ENCODE assay signal across 1 cellular context in genomic region chr2:102103284-102103683, GRCh38.
TF ChIP-seq lines count a peak whose summit lies in the region.

No MANE protein-coding gene starts in this region.

TF ChIP-seq in HepG2, 621 proteins besides CTCF, POLR2A, EP300 and RAD21 (continues in another document):
- TF ChIP-seq ZNF552 (CRISPR knock-in tag; IDR thresholded peaks at IDR 0.05; ENCODE audit: borderline replicate concordance) (no peak), TRIM24 (CRISPR knock-in tag; IDR thresholded peaks at IDR 0.05) (no peak), SALL1 (CRISPR knock-in tag; IDR thresholded peaks at IDR 0.05) (0 out of 2 replicates have a peak, but pooled peaks have one; percentile 25), KMT2A (CRISPR knock-in tag; IDR thresholded peaks at IDR 0.05) (no peak), CSRNP1 (CRISPR knock-in tag; IDR thresholded peaks at IDR 0.05) (no peak), ZBTB38 (CRISPR knock-in tag; IDR thresholded peaks at IDR 0.05) (peak; percentile 63; the same call in 1 of the 2 replicates), REST (IDR thresholded peaks at IDR 0.05; ENCODE audit: borderline replicate concordance in 1 of 2, low read depth in 1 of 2, low read length in 2 of 2) (no peak), ZNF350 (CRISPR knock-in tag; IDR thresholded peaks at IDR 0.05; ENCODE audit: borderline replicate concordance, low read depth) (no peak), XBP1 (CRISPR knock-in tag; IDR thresholded peaks at IDR 0.05) (no peak), ZNF513 (CRISPR knock-in tag; conservative IDR thresholded peaks at IDR 0.05) (no peak), BCLAF1 (IDR thresholded peaks at IDR 0.05) (no peak), ZNF441 (CRISPR knock-in tag; IDR thresholded peaks at IDR 0.05; ENCODE audit: borderline replicate concordance) (no peak), HOXA5 (CRISPR knock-in tag; IDR thresholded peaks at IDR 0.05) (no peak), ERF (CRISPR knock-in tag; IDR thresholded peaks at IDR 0.05) (no peak), NFIB (CRISPR knock-in tag; IDR thresholded peaks at IDR 0.05; ENCODE audit: borderline replicate concordance) (no peak), EEA1 (CRISPR knock-in tag; IDR thresholded peaks at IDR 0.05; ENCODE audit: borderline replicate concordance) (no peak), SUZ12 (IDR thresholded peaks at IDR 0.05; ENCODE audit: low read depth, low read length) (no peak), ZNF383 (CRISPR knock-in tag; IDR thresholded peaks at IDR 0.05; ENCODE audit: borderline replicate concordance) (no peak), BCL6 (CRISPR knock-in tag; IDR thresholded peaks at IDR 0.05) (no peak), CHCHD3 (CRISPR knock-in tag; IDR thresholded peaks at IDR 0.05) (0 out of 2 replicates have a peak, but pooled peaks have one; percentile 58), ATF1 (CRISPR knock-in tag; IDR thresholded peaks at IDR 0.05) (no peak), MLX (CRISPR knock-in tag; IDR thresholded peaks at IDR 0.05) (no peak), ZFP37 (CRISPR knock-in tag; IDR thresholded peaks at IDR 0.05; ENCODE audit: borderline replicate concordance) (no peak), ETV6 (CRISPR knock-in tag; conservative IDR thresholded peaks at IDR 0.05) (no peak)
- TF ChIP-seq, protein P1, sequence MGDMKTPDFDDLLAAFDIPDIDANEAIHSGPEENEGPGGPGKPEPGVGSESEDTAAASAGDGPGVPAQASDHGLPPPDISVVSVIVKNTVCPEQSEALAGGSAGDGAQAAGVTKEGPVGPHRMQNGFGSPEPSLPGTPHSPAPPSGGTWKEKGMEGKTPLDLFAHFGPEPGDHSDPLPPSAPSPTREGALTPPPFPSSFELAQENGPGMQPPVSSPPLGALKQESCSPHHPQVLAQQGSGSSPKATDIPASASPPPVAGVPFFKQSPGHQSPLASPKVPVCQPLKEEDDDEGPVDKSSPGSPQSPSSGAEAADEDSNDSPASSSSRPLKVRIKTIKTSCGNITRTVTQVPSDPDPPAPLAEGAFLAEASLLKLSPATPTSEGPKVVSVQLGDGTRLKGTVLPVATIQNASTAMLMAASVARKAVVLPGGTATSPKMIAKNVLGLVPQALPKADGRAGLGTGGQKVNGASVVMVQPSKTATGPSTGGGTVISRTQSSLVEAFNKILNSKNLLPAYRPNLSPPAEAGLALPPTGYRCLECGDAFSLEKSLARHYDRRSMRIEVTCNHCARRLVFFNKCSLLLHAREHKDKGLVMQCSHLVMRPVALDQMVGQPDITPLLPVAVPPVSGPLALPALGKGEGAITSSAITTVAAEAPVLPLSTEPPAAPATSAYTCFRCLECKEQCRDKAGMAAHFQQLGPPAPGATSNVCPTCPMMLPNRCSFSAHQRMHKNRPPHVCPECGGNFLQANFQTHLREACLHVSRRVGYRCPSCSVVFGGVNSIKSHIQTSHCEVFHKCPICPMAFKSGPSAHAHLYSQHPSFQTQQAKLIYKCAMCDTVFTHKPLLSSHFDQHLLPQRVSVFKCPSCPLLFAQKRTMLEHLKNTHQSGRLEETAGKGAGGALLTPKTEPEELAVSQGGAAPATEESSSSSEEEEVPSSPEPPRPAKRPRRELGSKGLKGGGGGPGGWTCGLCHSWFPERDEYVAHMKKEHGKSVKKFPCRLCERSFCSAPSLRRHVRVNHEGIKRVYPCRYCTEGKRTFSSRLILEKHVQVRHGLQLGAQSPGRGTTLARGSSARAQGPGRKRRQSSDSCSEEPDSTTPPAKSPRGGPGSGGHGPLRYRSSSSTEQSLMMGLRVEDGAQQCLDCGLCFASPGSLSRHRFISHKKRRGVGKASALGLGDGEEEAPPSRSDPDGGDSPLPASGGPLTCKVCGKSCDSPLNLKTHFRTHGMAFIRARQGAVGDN (CRISPR knock-in tag; IDR thresholded peaks at IDR 0.05) = no peak
- TF ChIP-seq, protein P2, sequence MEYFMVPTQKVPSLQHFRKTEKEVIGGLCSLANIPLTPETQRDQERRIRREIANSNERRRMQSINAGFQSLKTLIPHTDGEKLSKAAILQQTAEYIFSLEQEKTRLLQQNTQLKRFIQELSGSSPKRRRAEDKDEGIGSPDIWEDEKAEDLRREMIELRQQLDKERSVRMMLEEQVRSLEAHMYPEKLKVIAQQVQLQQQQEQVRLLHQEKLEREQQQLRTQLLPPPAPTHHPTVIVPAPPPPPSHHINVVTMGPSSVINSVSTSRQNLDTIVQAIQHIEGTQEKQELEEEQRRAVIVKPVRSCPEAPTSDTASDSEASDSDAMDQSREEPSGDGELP (IDR thresholded peaks at IDR 0.05; ENCODE audit: borderline replicate concordance, low read depth) = no peak
- TF ChIP-seq, protein P3, sequence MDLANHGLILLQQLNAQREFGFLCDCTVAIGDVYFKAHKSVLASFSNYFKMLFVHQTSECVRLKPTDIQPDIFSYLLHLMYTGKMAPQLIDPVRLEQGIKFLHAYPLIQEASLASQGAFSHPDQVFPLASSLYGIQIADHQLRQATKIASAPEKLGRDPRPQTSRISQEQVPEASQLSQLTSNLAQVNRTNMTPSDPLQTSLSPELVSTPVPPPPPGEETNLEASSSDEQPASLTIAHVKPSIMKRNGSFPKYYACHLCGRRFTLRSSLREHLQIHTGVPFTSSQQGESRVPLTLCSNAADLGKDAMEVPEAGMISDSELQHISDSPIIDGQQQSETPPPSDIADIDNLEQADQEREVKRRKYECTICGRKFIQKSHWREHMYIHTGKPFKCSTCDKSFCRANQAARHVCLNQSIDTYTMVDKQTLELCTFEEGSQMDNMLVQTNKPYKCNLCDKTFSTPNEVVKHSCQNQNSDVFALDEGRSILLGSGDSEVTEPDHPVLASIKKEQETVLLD (CRISPR knock-in tag; IDR thresholded peaks at IDR 0.05; ENCODE audit: low read depth) = no peak
- TF ChIP-seq, protein P4, sequence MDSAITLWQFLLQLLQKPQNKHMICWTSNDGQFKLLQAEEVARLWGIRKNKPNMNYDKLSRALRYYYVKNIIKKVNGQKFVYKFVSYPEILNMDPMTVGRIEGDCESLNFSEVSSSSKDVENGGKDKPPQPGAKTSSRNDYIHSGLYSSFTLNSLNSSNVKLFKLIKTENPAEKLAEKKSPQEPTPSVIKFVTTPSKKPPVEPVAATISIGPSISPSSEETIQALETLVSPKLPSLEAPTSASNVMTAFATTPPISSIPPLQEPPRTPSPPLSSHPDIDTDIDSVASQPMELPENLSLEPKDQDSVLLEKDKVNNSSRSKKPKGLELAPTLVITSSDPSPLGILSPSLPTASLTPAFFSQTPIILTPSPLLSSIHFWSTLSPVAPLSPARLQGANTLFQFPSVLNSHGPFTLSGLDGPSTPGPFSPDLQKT (CRISPR knock-in tag; IDR thresholded peaks at IDR 0.05; ENCODE audit: borderline replicate concordance) = no peak
- TF ChIP-seq, protein P5, sequence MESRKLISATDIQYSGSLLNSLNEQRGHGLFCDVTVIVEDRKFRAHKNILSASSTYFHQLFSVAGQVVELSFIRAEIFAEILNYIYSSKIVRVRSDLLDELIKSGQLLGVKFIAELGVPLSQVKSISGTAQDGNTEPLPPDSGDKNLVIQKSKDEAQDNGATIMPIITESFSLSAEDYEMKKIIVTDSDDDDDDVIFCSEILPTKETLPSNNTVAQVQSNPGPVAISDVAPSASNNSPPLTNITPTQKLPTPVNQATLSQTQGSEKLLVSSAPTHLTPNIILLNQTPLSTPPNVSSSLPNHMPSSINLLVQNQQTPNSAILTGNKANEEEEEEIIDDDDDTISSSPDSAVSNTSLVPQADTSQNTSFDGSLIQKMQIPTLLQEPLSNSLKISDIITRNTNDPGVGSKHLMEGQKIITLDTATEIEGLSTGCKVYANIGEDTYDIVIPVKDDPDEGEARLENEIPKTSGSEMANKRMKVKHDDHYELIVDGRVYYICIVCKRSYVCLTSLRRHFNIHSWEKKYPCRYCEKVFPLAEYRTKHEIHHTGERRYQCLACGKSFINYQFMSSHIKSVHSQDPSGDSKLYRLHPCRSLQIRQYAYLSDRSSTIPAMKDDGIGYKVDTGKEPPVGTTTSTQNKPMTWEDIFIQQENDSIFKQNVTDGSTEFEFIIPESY (CRISPR knock-in tag; IDR thresholded peaks at IDR 0.05) = peak; percentile 82
- TF ChIP-seq, protein P6, sequence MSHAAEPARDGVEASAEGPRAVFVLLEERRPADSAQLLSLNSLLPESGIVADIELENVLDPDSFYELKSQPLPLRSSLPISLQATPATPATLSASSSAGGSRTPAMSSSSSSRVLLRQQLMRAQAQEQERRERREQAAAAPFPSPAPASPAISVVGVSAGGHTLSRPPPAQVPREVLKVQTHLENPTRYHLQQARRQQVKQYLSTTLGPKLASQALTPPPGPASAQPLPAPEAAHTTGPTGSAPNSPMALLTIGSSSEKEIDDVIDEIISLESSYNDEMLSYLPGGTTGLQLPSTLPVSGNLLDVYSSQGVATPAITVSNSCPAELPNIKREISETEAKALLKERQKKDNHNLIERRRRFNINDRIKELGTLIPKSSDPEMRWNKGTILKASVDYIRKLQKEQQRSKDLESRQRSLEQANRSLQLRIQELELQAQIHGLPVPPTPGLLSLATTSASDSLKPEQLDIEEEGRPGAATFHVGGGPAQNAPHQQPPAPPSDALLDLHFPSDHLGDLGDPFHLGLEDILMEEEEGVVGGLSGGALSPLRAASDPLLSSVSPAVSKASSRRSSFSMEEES (CRISPR knock-in tag; IDR thresholded peaks at IDR 0.05) = no peak
